8 cellular contexts compared by ENCODE assay signal in genomic region chr12:12333980-12334709, GRCh38.
A peak's percentile ranks its signal among the peaks of the same experiment; 100 is the strongest.
DNase-seq lines count a peak whose midpoint lies in the region; ATAC-seq and TF ChIP-seq lines count a peak whose summit lies in the region.

No MANE protein-coding gene starts in this region.

- DNase-seq in AG20443 (ENCODE audit: low spot score) (peak; percentile 79), GM19238 (ENCODE audit: insufficient read length, low spot score) (peak; percentile 68), MV-4-11 (lab: John Stamatoyannopoulos, UW) (peak; percentile 37), T-helper 22 cell (ENCODE audit: low read depth) (peak; percentile 25), astrocyte of the spinal cord (ENCODE audit: low read depth, low spot score) (peak; percentile 32), islet precursor cell (peak; percentile 76)
- peak; percentile 38 to 58 for DNase-seq in stimulated activated CD4-positive, alpha-beta T cell treated with anti-CD3 and anti-CD28 coated beads, Interleukin-4, amount 100 ng/mL, for 4 hours

- H3K4me3 ChIP-seq in astrocyte of the spinal cord (ENCODE audit: low read depth, low read length) = no peak overlapping the region

- in situ Hi-C loops in astrocyte of the spinal cord (cut with HindIII; ENCODE audit: low sequenced_read_pairs) = no loop called here

- peak; percentile 74 for TF ChIP-seq CTCF in astrocyte of the spinal cord (IDR thresholded peaks at IDR 0.05; ENCODE audit: low read depth, low read length)

- ATAC-seq in GM18519 (IDR thresholded peaks at IDR 0.05; ENCODE audit: low FRiP score, unreplicated experiment) = no peak

Comparison
In these comparisons a context has a peak if more than half of its experiments do, and no peak if none do; other contexts are left out.
1. DNase-seq: peak in every context shown above with its lines; median percentile 79 in AG20443; 76 in islet precursor cell; 68 in GM19238; 48 in stimulated activated CD4-positive, alpha-beta T cell treated with anti-CD3 and anti-CD28 coated beads, Interleukin-4, amount 100 ng/mL, for 4 hours; 37 in MV-4-11; 32 in astrocyte of the spinal cord; 25 in T-helper 22 cell.